In genomic region chr6:47047479-47048411, GRCh38 we compare ENCODE assay signal across 8 cellular contexts. TPM values are rescaled to one million over a fixed set of nuclear protein-coding genes. Genes with fewer than 3 reads are reported as not detected.
DNase-seq lines count a peak whose midpoint lies in the region; ATAC-seq and TF ChIP-seq lines count a peak whose summit lies in the region.

No MANE protein-coding gene starts in this region.

- TF ChIP-seq CTCF in GM10248 (IDR thresholded peaks at IDR 0.05; ENCODE audit: control extremely low read depth, extremely low read depth, low read depth, missing control alignments) (peak; percentile 70), HFFc6 (IDR thresholded peaks at IDR 0.05) (peak; percentile 86), endothelial cell (IDR thresholded peaks at IDR 0.05; ENCODE audit: unreplicated experiment) (peak; percentile 68), upper lobe of right lung (IDR thresholded peaks at IDR 0.05) (peak; percentile 83)

- WGBS in mesendoderm (ENCODE audit: extremely low coverage, insufficient coverage, low lambda C conversion rate): no CpG with 5 or more reads among the region's 9 CpGs

- H4K5ac ChIP-seq in mesendoderm (ENCODE audit: low read length): no peak overlapping the region

- no peak overlapping the region for H2BK5ac ChIP-seq in mesendoderm (ENCODE audit: low read length)

- in situ Hi-C loops in ACHN (cut with HindIII; ENCODE audit: low pct_ligation_motif_present, low pct_unique_long_range_greater_than_20kb, low sequenced_read_pairs): no loop called here

- H2AK5ac ChIP-seq in mesendoderm (ENCODE audit: low read length): no peak overlapping the region

- no peak overlapping the region for H3K4ac ChIP-seq in mesendoderm (ENCODE audit: low read depth, low read length)

- peaks cover 3% of the 10 kb centered on the region for H3K4me1 ChIP-seq in mesendoderm (ENCODE audit: control insufficient read depth, low read depth, low read length)
- peaks cover 14% of the 10 kb centered on the region for H3K4me1 ChIP-seq in upper lobe of right lung

- no peaks in the 10 kb centered on the region for H3K79me2 ChIP-seq in mesendoderm (ENCODE audit: control insufficient read depth, insufficient read depth, low read length)

- no peak overlapping the region for H3K9ac ChIP-seq in mesendoderm (ENCODE audit: low read length)

- H3K9me3 ChIP-seq in upper lobe of right lung: no peaks in the 10 kb centered on the region

- no peak overlapping the region for H4K8ac ChIP-seq in mesendoderm (ENCODE audit: low read depth, low read length)

- no peak overlapping the region for H2BK120ac ChIP-seq in mesendoderm (ENCODE audit: low read depth, low read length)

- H3K56ac ChIP-seq in mesendoderm (ENCODE audit: low read length): peak overlapping the region; percentile 45

- peak overlapping the region; percentile 96 for H3K18ac ChIP-seq in mesendoderm (ENCODE audit: low read length)

- H3K4me3 Mint-ChIP-seq in HFFc6 (peak overlapping the region; percentile 16), endothelial cell (ENCODE audit: unreplicated experiment) (no peak overlapping the region)

- peak; percentile 97 for ATAC-seq in upper lobe of right lung

- POLR2A ChIA-PET in GM10248 (lab: Yijun Ruan, JAX): no interaction called here

- H3K4me3 ChIP-seq in mesendoderm (ENCODE audit: low read length) (no peak overlapping the region), upper lobe of right lung (no peak overlapping the region)

- CTCF ChIA-PET in GM10248 (lab: Yijun Ruan, JAX): interaction anchor here (0.9 to 2.8 kb wide), 15 partner anchors 12 to 957 kb away, joined by 3 to 16 read pairs (median 4); no protein-coding TSS in a partner anchor

- peaks cover 5% of the 10 kb centered on the region; the same call in 1 of the 2 replicates for H3K27me3 Mint-ChIP-seq in HFFc6 (ENCODE audit: insufficient read depth)
- H3K27me3 Mint-ChIP-seq in endothelial cell (ENCODE audit: unreplicated experiment): peaks cover 2% of the 10 kb centered on the region

- H3K79me1 ChIP-seq in mesendoderm (ENCODE audit: low read length): no peaks in the 10 kb centered on the region

- H3K4me1 Mint-ChIP-seq in HFFc6 (ENCODE audit: low read depth) (peaks cover 22% of the 10 kb centered on the region), endothelial cell (ENCODE audit: unreplicated experiment) (peaks cover 23% of the 10 kb centered on the region)

- H3K23ac ChIP-seq in mesendoderm (ENCODE audit: low read length): no peak overlapping the region

- H3K27me3 ChIP-seq in mesendoderm (ENCODE audit: insufficient read depth, low read length, poor library complexity) (no peaks in the 10 kb centered on the region), upper lobe of right lung (no peaks in the 10 kb centered on the region)

- DNase-seq in ACHN (peak; percentile 67), GM10248 (ENCODE audit: extremely low spot score) (peak; percentile 36), HFFc6 (peak; percentile 78), NCI-H128 (lab: John Stamatoyannopoulos, UW; ENCODE audit: unreplicated experiment) (peak; percentile 7), SK-N-DZ (ENCODE audit: low spot score) (peak; percentile 54), endothelial cell (ENCODE audit: low spot score) (peak; percentile 63), mesendoderm (peak; percentile 99), upper lobe of right lung (no peak)

- H3K36me3 Mint-ChIP-seq in HFFc6 (ENCODE audit: low read depth) (no peaks in the 10 kb centered on the region), endothelial cell (ENCODE audit: low read depth, unreplicated experiment) (no peaks in the 10 kb centered on the region)

- H3K9me3 Mint-ChIP-seq in HFFc6 (no peaks in the 10 kb centered on the region), endothelial cell (ENCODE audit: unreplicated experiment) (no peaks in the 10 kb centered on the region)

- intact Hi-C loops in upper lobe of right lung (cut with DNase I): no loop called here

- H3K27ac Mint-ChIP-seq in HFFc6: peak overlapping the region; percentile 1; the same call in 1 of the 2 replicates
- peak overlapping the region; percentile 65 for H3K27ac Mint-ChIP-seq in endothelial cell (ENCODE audit: unreplicated experiment)

- H3K27ac ChIP-seq in mesendoderm (ENCODE audit: low read depth, low read length) (no peak overlapping the region), upper lobe of right lung (peak overlapping the region; percentile 12)

- H3K36me3 ChIP-seq in mesendoderm (ENCODE audit: control insufficient read depth, insufficient read depth, low read length): no peaks in the 10 kb centered on the region
- H3K36me3 ChIP-seq in upper lobe of right lung: no peaks in the 10 kb centered on the region

- peak overlapping the region; percentile 92 for H2BK15ac ChIP-seq in mesendoderm (replicated peaks; ENCODE audit: low read depth)

- no peak overlapping the region for H3K4me2 ChIP-seq in mesendoderm (ENCODE audit: low read length)

RNA-seq across cellular contexts. Expression of gene ADGRF1, which starts 5.6 kb away (rescaled TPM):
- not detected for total RNA-seq in HFFc6 (2021; fragmentation: NEBNext Ultra II Directional; extraction: Animal tissue kit (Norgen Biotek cat#: 25700))
- not detected in 2 replicates for polyA plus RNA-seq in SK-N-DZ (2014; cell fraction: cytosol; rRNA removed)
- polyA plus RNA-seq in SK-N-DZ (2014; cell fraction: nucleus; rRNA removed): not detected in 2 replicates
- not detected for total RNA-seq in endothelial cell (ENCODE audit: unreplicated experiment)
- polyA plus RNA-seq in mesendoderm (2013, experiment 1 of 2): not detected
- not detected for polyA plus RNA-seq in mesendoderm (2013, experiment 2 of 2)
- 12.9 TPM for total RNA-seq in upper lobe of right lung

Comparison
In these comparisons a context has a peak if more than half of its experiments do, and no peak if none do; other contexts are left out.
1. RNA of gene ADGRF1, which starts 5.6 kb away (total RNA-seq): 12.9 TPM in upper lobe of right lung (single experiment); not detected in HFFc6 and not detected in endothelial cell (single experiment); every median in the first group is over 10 times any median in the second.
2. Peak in every context shown above with its lines, with median percentiles within 50 percentile points of each other: CTCF ChIP-seq.